In genomic region chr16:4904108-4904941, GRCh38 we compare ENCODE assay signal across 1 cellular context.
TF ChIP-seq lines count a peak whose summit lies in the region.

No MANE protein-coding gene starts in this region.

TF ChIP-seq in K562, 482 proteins besides CTCF, POLR2A, EP300 and RAD21:
- TF ChIP-seq ETV1 (tag; conservative IDR thresholded peaks at IDR 0.05; ENCODE audit: low read depth) (no peak), SMARCA5 (IDR thresholded peaks at IDR 0.05) (peak; percentile 25; the same call in 1 of the 2 replicates), BCOR (IDR thresholded peaks at IDR 0.05) (peak; percentile 38; the same call in 1 of the 2 replicates), RBM25 (IDR thresholded peaks at IDR 0.05; ENCODE audit: low read depth, low read length, severe bottlenecking) (peak; percentile 43), ELF2 (CRISPR knock-in tag; IDR thresholded peaks at IDR 0.05) (no peak)
